Comparison of ENCODE assay signal across 1 cellular context in the genomic region with DNA sequence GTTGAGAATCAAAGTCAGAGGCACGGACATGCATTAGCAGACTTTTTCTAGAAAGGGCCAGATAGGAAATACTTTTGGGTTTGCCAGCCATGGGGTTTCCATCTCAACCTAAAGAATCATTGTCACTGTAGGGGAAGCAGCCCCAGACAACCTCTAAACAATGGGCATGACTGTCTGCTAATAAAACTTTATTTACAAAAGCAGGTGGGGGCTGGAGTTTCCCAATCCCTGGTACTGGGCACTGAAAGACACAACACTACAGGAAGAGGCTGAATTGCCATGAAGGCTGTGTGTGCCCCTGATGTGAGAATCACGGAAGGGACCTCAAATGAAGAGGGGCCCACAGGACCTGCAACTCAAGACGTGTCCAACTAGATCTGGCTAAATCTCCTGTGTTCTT.
TF ChIP-seq lines count a peak whose summit lies in the region.

No MANE protein-coding gene starts in this region.

TF ChIP-seq in WTC11, 78 proteins besides CTCF, POLR2A, EP300 and RAD21 (continued from another document):
- TF ChIP-seq MLX (CRISPR knock-in tag; IDR thresholded peaks at IDR 0.05) (no peak), GABPB1 (CRISPR knock-in tag; IDR thresholded peaks at IDR 0.05) (no peak), ATF6 (CRISPR knock-in tag; IDR thresholded peaks at IDR 0.05) (no peak), ZBTB43 (CRISPR knock-in tag; IDR thresholded peaks at IDR 0.05) (no peak), MXD4 (CRISPR knock-in tag; IDR thresholded peaks at IDR 0.05; ENCODE audit: borderline replicate concordance) (no peak), GRHL2 (CRISPR knock-in tag; IDR thresholded peaks at IDR 0.05; ENCODE audit: insufficient replicate concordance, severe bottlenecking) (no peak), ZNF396 (CRISPR knock-in tag; IDR thresholded peaks at IDR 0.05; ENCODE audit: borderline replicate concordance) (no peak), GTF2I (CRISPR knock-in tag; conservative IDR thresholded peaks at IDR 0.05) (no peak), NR2C2 (CRISPR knock-in tag; IDR thresholded peaks at IDR 0.05) (no peak), SOX15 (CRISPR knock-in tag; IDR thresholded peaks at IDR 0.05) (no peak)
- TF ChIP-seq, protein P1, sequence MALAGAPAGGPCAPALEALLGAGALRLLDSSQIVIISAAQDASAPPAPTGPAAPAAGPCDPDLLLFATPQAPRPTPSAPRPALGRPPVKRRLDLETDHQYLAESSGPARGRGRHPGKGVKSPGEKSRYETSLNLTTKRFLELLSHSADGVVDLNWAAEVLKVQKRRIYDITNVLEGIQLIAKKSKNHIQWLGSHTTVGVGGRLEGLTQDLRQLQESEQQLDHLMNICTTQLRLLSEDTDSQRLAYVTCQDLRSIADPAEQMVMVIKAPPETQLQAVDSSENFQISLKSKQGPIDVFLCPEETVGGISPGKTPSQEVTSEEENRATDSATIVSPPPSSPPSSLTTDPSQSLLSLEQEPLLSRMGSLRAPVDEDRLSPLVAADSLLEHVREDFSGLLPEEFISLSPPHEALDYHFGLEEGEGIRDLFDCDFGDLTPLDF (CRISPR knock-in tag; IDR thresholded peaks at IDR 0.05): no peak
- TF ChIP-seq, protein P2, sequence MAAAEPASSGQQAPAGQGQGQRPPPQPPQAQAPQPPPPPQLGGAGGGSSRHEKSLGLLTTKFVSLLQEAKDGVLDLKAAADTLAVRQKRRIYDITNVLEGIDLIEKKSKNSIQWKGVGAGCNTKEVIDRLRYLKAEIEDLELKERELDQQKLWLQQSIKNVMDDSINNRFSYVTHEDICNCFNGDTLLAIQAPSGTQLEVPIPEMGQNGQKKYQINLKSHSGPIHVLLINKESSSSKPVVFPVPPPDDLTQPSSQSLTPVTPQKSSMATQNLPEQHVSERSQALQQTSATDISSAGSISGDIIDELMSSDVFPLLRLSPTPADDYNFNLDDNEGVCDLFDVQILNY (CRISPR knock-in tag; IDR thresholded peaks at IDR 0.05): no peak
